Comparison of ENCODE assay signal across 14 cellular contexts in the genomic region with DNA sequence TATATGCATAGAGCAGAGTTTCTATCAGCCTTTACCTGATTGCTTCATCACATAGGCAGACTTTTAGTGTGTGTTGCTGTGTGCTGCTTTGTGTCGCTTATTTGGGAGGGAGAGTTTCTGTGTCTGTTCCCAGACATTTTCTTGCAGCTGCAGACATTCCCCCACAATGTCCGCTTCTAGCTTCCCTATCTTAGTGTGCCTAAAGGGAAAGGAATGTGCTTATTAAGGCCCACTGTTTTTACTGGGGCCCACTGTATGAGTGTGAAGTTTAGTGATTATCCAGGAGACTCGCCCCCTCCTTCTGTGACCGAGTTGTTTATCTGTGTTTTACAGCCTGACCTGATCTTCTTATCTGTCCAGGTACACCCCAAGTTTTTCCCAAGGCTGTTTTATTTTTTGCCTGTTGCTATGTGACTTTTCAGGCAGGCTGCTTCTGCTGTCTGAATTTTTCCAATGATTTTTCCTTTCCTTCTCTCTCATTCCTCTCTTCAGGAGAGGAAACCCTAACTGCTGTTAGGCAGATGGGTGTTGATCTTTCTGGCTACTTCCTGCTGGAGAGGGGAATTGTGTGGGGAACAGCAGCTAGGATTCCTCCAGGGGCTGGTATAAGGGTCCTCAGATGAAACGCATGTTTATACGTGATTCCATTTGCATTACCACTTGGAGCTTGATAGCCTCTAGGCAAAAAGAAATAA. TPM values are rescaled to one million over a fixed set of nuclear protein-coding genes. Genes with fewer than 3 reads are reported as not detected.
A peak's percentile ranks its signal among the peaks of the same experiment; 100 is the strongest.
DNase-seq lines count a peak whose midpoint lies in the region; TF ChIP-seq lines count a peak whose summit lies in the region.
"Had no signal": no experiment of that assay in that cellular context is flagged by ENCODE, and none has a peak within 500 bp of the region (broad histone marks: within the 10 kb centered on the region; RNA-seq: fewer than 3 reads in every experiment).

No MANE protein-coding gene starts in this region.

- peaks cover 7% of the 10 kb centered on the region for H3K36me3 Mint-ChIP-seq in HFFc6 (ENCODE audit: low read depth)
- H3K36me3 Mint-ChIP-seq: CD14-positive monocyte had no signal

- H3K4me2 ChIP-seq in hepatocyte: peak overlapping the region; percentile 60
- H3K4me2 ChIP-seq in skeletal muscle satellite cell (ENCODE audit: low read length): peak overlapping the region; percentile 34
- no peak overlapping the region for H3K4me2 ChIP-seq in MM.1S (ENCODE audit: low read depth, low read length)

- H3F3A ChIP-seq in MM.1S (ENCODE audit: insufficient read depth, low read length): no peaks in the 10 kb centered on the region

- no peak for TF ChIP-seq POLR2A in esophagus squamous epithelium (IDR thresholded peaks at IDR 0.05)

- H3K27ac ChIP-seq in hepatocyte (peak overlapping the region; percentile 88), esophagus squamous epithelium (no peak overlapping the region), MM.1S (ENCODE audit: low read length) (no peak overlapping the region)

- H3K27me3 ChIP-seq in hepatocyte (no peaks in the 10 kb centered on the region), skeletal muscle satellite cell (ENCODE audit: control insufficient read depth, insufficient read depth, low read length) (no peaks in the 10 kb centered on the region), esophagus squamous epithelium (no peaks in the 10 kb centered on the region), MM.1S (replicated peaks; ENCODE audit: insufficient read depth, low read length) (no peaks in the 10 kb centered on the region)

- no peak for TF ChIP-seq CTCF in HFFc6 (IDR thresholded peaks at IDR 0.05)
- no peak for TF ChIP-seq CTCF in hepatocyte (IDR thresholded peaks at IDR 0.05; ENCODE audit: poor library complexity)
- TF ChIP-seq CTCF in esophagus squamous epithelium (IDR thresholded peaks at IDR 0.05): no peak
- no peak for TF ChIP-seq CTCF in MM.1S (IDR thresholded peaks at IDR 0.05; ENCODE audit: low read length)

- intact Hi-C loops in esophagus squamous epithelium (cut with DNase I): no loop called here

- peaks cover 22% of the 10 kb centered on the region for H3K4me1 Mint-ChIP-seq in HFFc6 (ENCODE audit: low read depth)
- H3K4me1 Mint-ChIP-seq: CD14-positive monocyte had no signal

- peak overlapping the region; percentile 33 for H3K9ac ChIP-seq in skeletal muscle satellite cell (ENCODE audit: low read depth, low read length)
- no peak overlapping the region for H3K9ac ChIP-seq in MM.1S (ENCODE audit: low read length)

- H3K4me1 ChIP-seq in hepatocyte (ENCODE audit: insufficient read depth): peaks cover 7% of the 10 kb centered on the region
- H3K4me1 ChIP-seq in skeletal muscle satellite cell (ENCODE audit: control insufficient read depth, insufficient read depth, low read length): peaks cover 12% of the 10 kb centered on the region
- H3K4me1 ChIP-seq in esophagus squamous epithelium: no peaks in the 10 kb centered on the region
- H3K4me1 ChIP-seq in MM.1S (ENCODE audit: low read length): no peaks in the 10 kb centered on the region

- H3K9me3 ChIP-seq in hepatocyte (ENCODE audit: low read depth) (no peaks in the 10 kb centered on the region), skeletal muscle satellite cell (replicated peaks; ENCODE audit: low read length) (no peaks in the 10 kb centered on the region), esophagus squamous epithelium (peaks cover 0 to 5% (median 0%) of the 10 kb centered on the region in 3 donors), MM.1S (replicated peaks; ENCODE audit: insufficient read depth, low read length) (no peaks in the 10 kb centered on the region)

- H4K20me1 ChIP-seq in hepatocyte (ENCODE audit: insufficient read depth, poor library complexity, severe bottlenecking): no peaks in the 10 kb centered on the region
- H4K20me1 ChIP-seq in MM.1S (ENCODE audit: insufficient read depth, low read length): no peaks in the 10 kb centered on the region

- DNase-seq in HFFc6 (peak; percentile 39), astrocyte of the hippocampus (ENCODE audit: low read depth, low spot score) (peak; percentile 67), hepatocyte (ENCODE audit: low spot score) (peak; percentile 41), NCI-H2107 (lab: John Stamatoyannopoulos, UW) (no peak), SHP77 treated with DMSO at 0.1 percent for 48 hours (lab: John Stamatoyannopoulos, UW) (no peak), esophagus squamous epithelium (lab: John Stamatoyannopoulos, UW) (no peak), MM.1S (no peak)
- DNase-seq: Kasumi-1; SIG-M5; stimulated activated naive CD8-positive, alpha-beta T cell treated with anti-CD3 and anti-CD28 coated beads, Interleukin-15, Interleukin-2, amounts not matched to agents 100 U/mL and 50 U/mL, for 24 hours had no signal

- H3K4me3 Mint-ChIP-seq in HFFc6: peak overlapping the region; percentile 58
- H3K4me3 Mint-ChIP-seq: CD14-positive monocyte; dendritic cell treated with granulocyte-macrophage colony-stimulating factor and Interleukin-4, amounts not matched to agents 40 ng/mL and 50 ng/mL, for 4 days had no signal

- peak overlapping the region; percentile 89 for H3K27ac Mint-ChIP-seq in HFFc6
- H3K27ac Mint-ChIP-seq: activated naive CD4-positive, alpha-beta T cell treated with anti-CD3 and anti-CD28 coated beads, Interleukin-2, amount 50 U/mL, for 72 hours; CD14-positive monocyte; dendritic cell treated with granulocyte-macrophage colony-stimulating factor and Interleukin-4, amounts not matched to agents 40 ng/mL and 50 ng/mL, for 4 days had no signal

- H3K36me3 ChIP-seq in hepatocyte (replicated peaks; ENCODE audit: insufficient read depth, low read depth): no peaks in the 10 kb centered on the region
- H3K36me3 ChIP-seq in skeletal muscle satellite cell (ENCODE audit: insufficient read depth, low read length): no peaks in the 10 kb centered on the region
- no peaks in the 10 kb centered on the region for H3K36me3 ChIP-seq in esophagus squamous epithelium
- H3K36me3 ChIP-seq in MM.1S (replicated peaks; ENCODE audit: insufficient read depth, low read length): no peaks in the 10 kb centered on the region

- 42% methylated on average over 6 of the region's 6 CpGs for WGBS in hepatocyte (ENCODE audit: low lambda C conversion rate, missing lambda C conversion rate)
- 75 to 94% methylated on average over 6 of the region's 6 CpGs for WGBS in esophagus squamous epithelium, 2 donors

- H3K27me3 Mint-ChIP-seq in HFFc6 (ENCODE audit: insufficient read depth): no peaks in the 10 kb centered on the region; the same call in 1 of the 2 replicates
- H3K27me3 Mint-ChIP-seq: dendritic cell treated with granulocyte-macrophage colony-stimulating factor and Interleukin-4, amounts not matched to agents 40 ng/mL and 50 ng/mL, for 4 days had no signal

- H3K4me3 ChIP-seq in hepatocyte (no peak overlapping the region), skeletal muscle satellite cell (ENCODE audit: low read length) (no peak overlapping the region), esophagus squamous epithelium (no peak overlapping the region), MM.1S (ENCODE audit: low read length) (no peak overlapping the region)

- H3K79me2 ChIP-seq in hepatocyte (no peaks in the 10 kb centered on the region), MM.1S (ENCODE audit: low read length) (no peaks in the 10 kb centered on the region)

- H3K9me3 Mint-ChIP-seq in HFFc6: no peaks in the 10 kb centered on the region; the same call in 1 of the 2 replicates

- no peaks in the 10 kb centered on the region for H3K9me2 ChIP-seq in hepatocyte (replicated peaks; ENCODE audit: insufficient read depth)
- H3K9me2 ChIP-seq in MM.1S (replicated peaks; ENCODE audit: insufficient read depth, low read length): no peaks in the 10 kb centered on the region

- H2AFZ ChIP-seq in hepatocyte (peak overlapping the region; percentile 41), MM.1S (ENCODE audit: low read length) (no peak overlapping the region)

RNA-seq across cellular contexts. Expression of a gene that starts 47.6 kb away (rescaled TPM):
- total RNA-seq in HFFc6 (2021; fragmentation: NEBNext Ultra II Directional; extraction: Animal tissue kit (Norgen Biotek cat#: 25700)): 10 to 100 TPM; 26.7 to 39.8 (median 32.5) TPM
- total RNA-seq in hepatocyte (32.4 and 45.5 TPM in 2 replicates), esophagus squamous epithelium (10 to 100 TPM in 3 of 4 donors, 1 to 10 TPM in 1; 7.9 to 32.2 (median 18.2) TPM)
- polyA plus RNA-seq in hepatocyte: 6.4 and 7.2 TPM in 2 replicates
- 22.5 and 23.3 TPM in 2 replicates for total RNA-seq in skeletal muscle satellite cell (2012; rRNA removed)

RNA-seq across cellular contexts. Expression of a gene that starts 55.2 kb away (rescaled TPM):
- total RNA-seq in HFFc6 (2021; fragmentation: NEBNext Ultra II Directional; extraction: Animal tissue kit (Norgen Biotek cat#: 25700)): under 1 TPM; 0.05 to 0.41 (median 0.23) TPM
- total RNA-seq in hepatocyte: 0.68 and 1.2 TPM in 2 replicates
- polyA plus RNA-seq in hepatocyte: 0.29 and 0.51 TPM in 2 replicates
- total RNA-seq in skeletal muscle satellite cell (2012; rRNA removed): 0.22 and 0.51 TPM in 2 replicates
- total RNA-seq in esophagus squamous epithelium: under 1 TPM; 0.15 to 0.76 (median 0.28) TPM
- polyA plus RNA-seq: CD14-positive monocyte had no signal

Comparison
In these comparisons a context has a peak if more than half of its experiments do, and no peak if none do; other contexts are left out.
1. DNase-seq: peak in HFFc6 (single experiment), astrocyte of the hippocampus (single experiment) and hepatocyte (single experiment); none in NCI-H2107 (single experiment), SHP77 treated with DMSO at 0.1 percent for 48 hours (single experiment), esophagus squamous epithelium (single experiment) and MM.1S (single experiment).